8 cellular contexts compared by ENCODE assay signal in the genomic region with DNA sequence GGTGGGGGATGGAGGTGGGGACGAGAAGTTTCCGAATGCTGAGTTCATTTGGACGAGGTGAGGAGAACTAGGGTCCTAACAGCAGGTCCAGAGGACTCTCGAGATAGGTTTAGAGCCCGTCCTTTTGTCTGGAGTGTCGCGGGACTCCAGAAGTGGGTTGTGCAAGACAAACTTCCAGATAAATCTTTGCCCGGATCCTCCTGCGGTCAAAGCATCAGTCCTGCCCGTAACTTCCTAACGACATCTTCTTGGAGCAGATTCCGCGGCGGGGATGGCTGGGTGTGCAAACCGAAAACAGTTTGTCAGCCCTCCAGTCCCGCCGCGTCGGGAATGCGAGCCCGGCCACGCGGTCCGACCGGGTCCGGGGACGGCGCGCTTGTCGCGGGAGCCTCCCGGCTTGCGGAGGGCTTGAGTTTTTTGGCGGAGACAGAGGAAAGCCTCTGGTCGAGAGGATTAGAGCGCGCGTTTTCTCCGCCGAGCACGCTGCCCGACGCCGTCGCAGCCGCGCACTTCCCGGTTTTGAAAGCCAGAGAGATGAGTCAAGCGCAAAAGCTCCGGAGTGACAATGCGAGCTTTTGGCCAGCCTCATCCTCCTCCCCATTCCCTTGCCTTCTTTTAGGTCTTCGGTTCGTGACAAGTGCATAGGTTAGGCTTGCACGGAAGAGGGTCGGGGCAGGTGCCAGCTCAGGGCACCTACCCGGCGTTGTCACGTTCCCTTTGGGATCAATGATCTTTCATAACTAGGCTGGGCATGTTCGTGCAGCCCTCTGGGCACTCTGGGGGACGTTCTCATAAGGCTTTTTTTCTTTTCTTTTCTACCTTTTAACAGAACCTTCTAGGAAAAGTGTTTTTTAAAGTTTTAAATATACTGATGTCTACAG.
DNase-seq lines count a peak whose midpoint lies in the region; ATAC-seq and TF ChIP-seq lines count a peak whose summit lies in the region.

No MANE protein-coding gene starts in this region.

- H3K27ac Mint-ChIP-seq in activated naive CD8-positive, alpha-beta T cell treated with anti-CD3 and anti-CD28 coated beads, Interleukin-2, amount 50 U/mL, for 24 hours = peak overlapping the region; percentile 27
- peak overlapping the region; percentile 77 for H3K27ac Mint-ChIP-seq in progenitor cell of endocrine pancreas

- ATAC-seq in SK-N-SH treated with all-trans-retinoic acid at 6 μM for 48 hours (peak; percentile 57), heart left ventricle (peak in 3 of 4 donors; percentile 50 to 74 (median 51)), GM18519 (IDR thresholded peaks at IDR 0.05; ENCODE audit: low FRiP score, unreplicated experiment) (no peak)
- ATAC-seq in activated naive CD8-positive, alpha-beta T cell treated with anti-CD3 and anti-CD28 coated beads, Interleukin-2, amount 50 U/mL, for 24 hours = no peak

- H3K4me1 ChIP-seq in HEK293 (ENCODE audit: control insufficient read depth, insufficient read depth, low read length) (no peaks in the 10 kb centered on the region), heart left ventricle (peaks cover 0 to 37% (median 15%) of the 10 kb centered on the region in 12 donors)

- no peaks in the 10 kb centered on the region for H3K36me3 ChIP-seq in BJ (ENCODE audit: control insufficient read depth, insufficient read depth, low read length)
- H3K36me3 ChIP-seq in HEK293 (ENCODE audit: control insufficient read depth in 2 of 2, insufficient read depth in 1 of 2, low read length in 2 of 2) = no peaks in the 10 kb centered on the region
- H3K36me3 ChIP-seq in heart left ventricle = no peaks in the 10 kb centered on the region

- 1 to 3% (median 2%) methylated on average over 59 to 60 of the region's 60 CpGs for WGBS in heart left ventricle, 4 donors

- no peaks in the 10 kb centered on the region for H3K36me3 Mint-ChIP-seq in activated naive CD8-positive, alpha-beta T cell treated with anti-CD3 and anti-CD28 coated beads, Interleukin-2, amount 50 U/mL, for 24 hours (ENCODE audit: low read depth)
- H3K36me3 Mint-ChIP-seq in progenitor cell of endocrine pancreas (ENCODE audit: insufficient read depth) = no peaks in the 10 kb centered on the region

- peaks cover 74% of the 10 kb centered on the region for H3K27me3 Mint-ChIP-seq in activated naive CD8-positive, alpha-beta T cell treated with anti-CD3 and anti-CD28 coated beads, Interleukin-2, amount 50 U/mL, for 24 hours
- peaks cover 60% of the 10 kb centered on the region for H3K27me3 Mint-ChIP-seq in progenitor cell of endocrine pancreas

- CTCF ChIA-PET in BJ (lab: Yijun Ruan, JAX) = interaction anchor here (0.6 to 4.3 kb wide), 7 partner anchors 15 to 297 kb away, joined by 3 to 26 read pairs (median 4); partner anchors contain the start of gene PRDM1
- CTCF ChIA-PET in HEK293 (lab: Yijun Ruan, JAX) = interaction anchor here (0.6 to 1.2 kb wide), 7 partner anchors 10 to 511 kb away, joined by 3 to 4 read pairs (median 3); no protein-coding TSS in a partner anchor

- H3K9me3 ChIP-seq in HEK293 (ENCODE audit: control insufficient read depth, insufficient read depth, low read depth, low read length) = no peaks in the 10 kb centered on the region
- H3K9me3 ChIP-seq in heart left ventricle = no peaks in the 10 kb centered on the region

- H3K27ac ChIP-seq in HEK293 (ENCODE audit: extremely low read depth, low read depth, low read length) = peak overlapping the region; percentile 45; the same call in 1 of the 2 replicates
- peak overlapping the region; percentile 31 to 96 (median 63) for H3K27ac ChIP-seq in heart left ventricle

- H3K4me3 Mint-ChIP-seq in activated naive CD8-positive, alpha-beta T cell treated with anti-CD3 and anti-CD28 coated beads, Interleukin-2, amount 50 U/mL, for 24 hours = peak overlapping the region; percentile 78
- H3K4me3 Mint-ChIP-seq in progenitor cell of endocrine pancreas (ENCODE audit: low read depth) = peak overlapping the region; percentile 87

- no peak for TF ChIP-seq CTCF in BJ (IDR thresholded peaks at IDR 0.05; ENCODE audit: insufficient read depth, low read depth, low read length)
- TF ChIP-seq CTCF in HEK293 (tag by site-specific recombination; IDR thresholded peaks at IDR 0.05) = no peak
- TF ChIP-seq CTCF in heart left ventricle (IDR thresholded peaks at IDR 0.05) = no peak
- TF ChIP-seq CTCF in progenitor cell of endocrine pancreas (IDR thresholded peaks at IDR 0.05; ENCODE audit: unreplicated experiment) = no peak

- H3K4me3 ChIP-seq in BJ (ENCODE audit: low read depth, low read length) (peak overlapping the region; percentile 65), HEK293 (ENCODE audit: low read depth, low read length) (peak overlapping the region; percentile 57), heart left ventricle (peak overlapping the region; percentile 12 to 75 (median 57))

- H3K9me3 Mint-ChIP-seq in activated naive CD8-positive, alpha-beta T cell treated with anti-CD3 and anti-CD28 coated beads, Interleukin-2, amount 50 U/mL, for 24 hours = no peaks in the 10 kb centered on the region
- no peaks in the 10 kb centered on the region for H3K9me3 Mint-ChIP-seq in progenitor cell of endocrine pancreas (ENCODE audit: low read depth)

- intact Hi-C loops in heart left ventricle (cut with DNase I) = loop anchor here in 7 of 10 donors (5.0 to 10.0 kb wide), 9 partner anchors 90 to 510 kb away; partner anchors contain the start of genes PRDM1 (in 6 of the 7) and ATG5 (in 1 of the 7)

- H3K27me3 ChIP-seq in BJ (ENCODE audit: control insufficient read depth, insufficient read depth, low read length) (no peaks in the 10 kb centered on the region), heart left ventricle (peaks cover 26 to 99% (median 84%) of the 10 kb centered on the region in 9 donors)

- H3K4me1 Mint-ChIP-seq in activated naive CD8-positive, alpha-beta T cell treated with anti-CD3 and anti-CD28 coated beads, Interleukin-2, amount 50 U/mL, for 24 hours = peaks cover 33% of the 10 kb centered on the region
- peaks cover 16% of the 10 kb centered on the region for H3K4me1 Mint-ChIP-seq in progenitor cell of endocrine pancreas (ENCODE audit: low read depth)

- DNase-seq in BJ (ENCODE audit: low read depth) = peak; percentile 25
- peak; percentile 55 for DNase-seq in activated naive CD8-positive, alpha-beta T cell treated with anti-CD3 and anti-CD28 coated beads, Interleukin-2, amount 50 U/mL, for 24 hours
- peak; percentile 47 to 85 (median 54) for DNase-seq in heart left ventricle
- DNase-seq in progenitor cell of endocrine pancreas (ENCODE audit: low spot score, unreplicated experiment) = no peak
- no peak for DNase-seq in HuH-7.5 (ENCODE audit: low spot score)

- POLR2A ChIA-PET in BJ (lab: Charles Lee) (interaction anchor here (1.2 kb wide), 1 partner anchor 95 kb away, joined by 4 read pairs; no protein-coding TSS in a partner anchor), HEK293 (lab: Yijun Ruan, JAX) (no interaction called here)

- no peak for TF ChIP-seq POLR2A in heart left ventricle (IDR thresholded peaks at IDR 0.05)

TF ChIP-seq in HEK293, 187 proteins besides CTCF, POLR2A, EP300 and RAD21 (continues in another document):
- peak; percentile 64 for TF ChIP-seq ZNF335 (tag by site-specific recombination; conservative IDR thresholded peaks at IDR 0.05)

TF ChIP-seq in SK-N-SH treated with all-trans-retinoic acid at 6 μM for 48 hours, 23 proteins besides CTCF, POLR2A, EP300 and RAD21 (continues in another document):
- TF ChIP-seq, protein P1, sequence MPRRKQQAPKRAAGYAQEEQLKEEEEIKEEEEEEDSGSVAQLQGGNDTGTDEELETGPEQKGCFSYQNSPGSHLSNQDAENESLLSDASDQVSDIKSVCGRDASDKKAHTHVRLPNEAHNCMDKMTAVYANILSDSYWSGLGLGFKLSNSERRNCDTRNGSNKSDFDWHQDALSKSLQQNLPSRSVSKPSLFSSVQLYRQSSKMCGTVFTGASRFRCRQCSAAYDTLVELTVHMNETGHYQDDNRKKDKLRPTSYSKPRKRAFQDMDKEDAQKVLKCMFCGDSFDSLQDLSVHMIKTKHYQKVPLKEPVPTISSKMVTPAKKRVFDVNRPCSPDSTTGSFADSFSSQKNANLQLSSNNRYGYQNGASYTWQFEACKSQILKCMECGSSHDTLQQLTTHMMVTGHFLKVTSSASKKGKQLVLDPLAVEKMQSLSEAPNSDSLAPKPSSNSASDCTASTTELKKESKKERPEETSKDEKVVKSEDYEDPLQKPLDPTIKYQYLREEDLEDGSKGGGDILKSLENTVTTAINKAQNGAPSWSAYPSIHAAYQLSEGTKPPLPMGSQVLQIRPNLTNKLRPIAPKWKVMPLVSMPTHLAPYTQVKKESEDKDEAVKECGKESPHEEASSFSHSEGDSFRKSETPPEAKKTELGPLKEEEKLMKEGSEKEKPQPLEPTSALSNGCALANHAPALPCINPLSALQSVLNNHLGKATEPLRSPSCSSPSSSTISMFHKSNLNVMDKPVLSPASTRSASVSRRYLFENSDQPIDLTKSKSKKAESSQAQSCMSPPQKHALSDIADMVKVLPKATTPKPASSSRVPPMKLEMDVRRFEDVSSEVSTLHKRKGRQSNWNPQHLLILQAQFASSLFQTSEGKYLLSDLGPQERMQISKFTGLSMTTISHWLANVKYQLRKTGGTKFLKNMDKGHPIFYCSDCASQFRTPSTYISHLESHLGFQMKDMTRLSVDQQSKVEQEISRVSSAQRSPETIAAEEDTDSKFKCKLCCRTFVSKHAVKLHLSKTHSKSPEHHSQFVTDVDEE (CRISPR knock-in tag; IDR thresholded peaks at IDR 0.05) = no peak
- no peak for TF ChIP-seq GLIS3 (CRISPR knock-in tag; IDR thresholded peaks at IDR 0.05)
- no peak for TF ChIP-seq ZFP30 (CRISPR knock-in tag; IDR thresholded peaks at IDR 0.05)
- TF ChIP-seq TCF4 (CRISPR knock-in tag; IDR thresholded peaks at IDR 0.05; ENCODE audit: borderline replicate concordance) = no peak
- no peak for TF ChIP-seq BACH2 (CRISPR knock-in tag; IDR thresholded peaks at IDR 0.05; ENCODE audit: borderline replicate concordance)
- TF ChIP-seq POU6F1 (CRISPR knock-in tag; IDR thresholded peaks at IDR 0.05; ENCODE audit: borderline replicate concordance, low read depth) = no peak
- TF ChIP-seq ZFP3 (CRISPR knock-in tag; IDR thresholded peaks at IDR 0.05) = no peak

Comparison
In these comparisons a context has a peak if more than half of its experiments do, and no peak if none do; other contexts are left out.
1. DNase-seq: peak in BJ (single experiment), activated naive CD8-positive, alpha-beta T cell treated with anti-CD3 and anti-CD28 coated beads, Interleukin-2, amount 50 U/mL, for 24 hours (single experiment) and heart left ventricle (5 of 5); none in progenitor cell of endocrine pancreas (single experiment) and HuH-7.5 (single experiment).
2. ATAC-seq: peak in SK-N-SH treated with all-trans-retinoic acid at 6 μM for 48 hours (single experiment) and heart left ventricle (3 of 4); none in activated naive CD8-positive, alpha-beta T cell treated with anti-CD3 and anti-CD28 coated beads, Interleukin-2, amount 50 U/mL, for 24 hours (single experiment) and GM18519 (single experiment).
3. Peak in every context shown above with its lines, with median percentiles within 50 percentile points of each other: H3K4me3 ChIP-seq.